In genomic region chr1:206080421-206080820, GRCh38 we compare ENCODE assay signal across 29 cellular contexts. TPM values are rescaled to one million over a fixed set of nuclear protein-coding genes. Genes with fewer than 3 reads are reported as not detected.
DNase-seq lines count a peak whose midpoint lies in the region; ATAC-seq and TF ChIP-seq lines count a peak whose summit lies in the region.
"Had no signal": no experiment of that assay in that cellular context is flagged by ENCODE, and none has a peak within 500 bp of the region (broad histone marks: within the 10 kb centered on the region; RNA-seq: fewer than 3 reads in every experiment).

No MANE protein-coding gene starts in this region.

- no peak overlapping the region for H2BK5ac ChIP-seq in mesendoderm (ENCODE audit: low read length)

- POLR2A ChIA-PET in T-cell (lab: Charles Lee) (no interaction called here), HEK293T (lab: Yijun Ruan, JAX) (no interaction called here)

- no peak for TF ChIP-seq EP300 in upper lobe of left lung (IDR thresholded peaks at IDR 0.05)

- H3K36me3 ChIP-seq in mesendoderm (ENCODE audit: control insufficient read depth, insufficient read depth, low read length), result no peaks in the 10 kb centered on the region
- no peaks in the 10 kb centered on the region for H3K36me3 ChIP-seq in upper lobe of left lung
- H3K36me3 ChIP-seq: adrenal gland, heart left ventricle, sigmoid colon, vagina had no signal

- H3K27me3 Mint-ChIP-seq in activated CD4-positive, alpha-beta T cell treated with anti-CD3 and anti-CD28 coated beads, Interleukin-2, amount 10 ng/mL, durations not matched to agents 24 days and 14 days, result peaks cover 45% of the 10 kb centered on the region
- no peaks in the 10 kb centered on the region for H3K27me3 Mint-ChIP-seq in T-cell

- TF ChIP-seq POLR2A in upper lobe of left lung (IDR thresholded peaks at IDR 0.05), result no peak

- no peak overlapping the region for H3K56ac ChIP-seq in mesendoderm (ENCODE audit: low read length)

- H3K4ac ChIP-seq in mesendoderm (ENCODE audit: low read depth, low read length), result no peak overlapping the region

- H3K18ac ChIP-seq in mesendoderm (ENCODE audit: low read length), result no peak overlapping the region

- WGBS in mesendoderm (ENCODE audit: extremely low coverage, insufficient coverage, low lambda C conversion rate), result no CpG with 5 or more reads among the region's 6 CpGs
- 34 to 39% methylated on average over 4 to 6 of the region's 6 CpGs for WGBS in upper lobe of left lung, 2 donors

- H3K27ac ChIP-seq in mesendoderm (ENCODE audit: low read depth, low read length) (no peak overlapping the region), upper lobe of left lung (no peak overlapping the region)
- H3K27ac ChIP-seq: adrenal gland, C4-2B, coronary artery, heart left ventricle, sigmoid colon, vagina had no signal

- no peak overlapping the region for H4K8ac ChIP-seq in mesendoderm (ENCODE audit: low read depth, low read length)

- no peaks in the 10 kb centered on the region for H3K79me1 ChIP-seq in mesendoderm (ENCODE audit: low read length)

- DNase-seq in activated CD4-positive, alpha-beta T cell treated with anti-CD3 and anti-CD28 coated beads, Interleukin-2, amount 10 ng/mL, durations not matched to agents 24 days and 14 days, result peak; percentile 65
- DNase-seq in activated CD4-positive, alpha-beta T cell treated with anti-CD3 and anti-CD28 coated beads for 4 hours, result no peak
- peak; percentile 99 for DNase-seq in Jurkat, Clone E6-1 (ENCODE audit: low read depth, low spot score)
- no peak for DNase-seq in T-cell
- DNase-seq in mesendoderm, result peak; percentile 68
- no peak for DNase-seq in upper lobe of left lung
- DNase-seq in HEK293T (ENCODE audit: extremely low spot score), result no peak
- DNase-seq: activated CD4-positive, CD25-positive, alpha-beta regulatory T cell treated with anti-CD3 and anti-CD28 coated beads, Interleukin-2, amount 50 U/mL, for 72 hours; adrenal gland; DMS153; heart left ventricle; NCI-H1436 treated with DMSO at 0.1 percent for 48 hours; NCI-H2171; NCI-H69; nephron progenitor cell; Right ventricle myocardium superior; sigmoid colon had no signal

- no peaks in the 10 kb centered on the region for H3K9me3 ChIP-seq in upper lobe of left lung
- H3K9me3 ChIP-seq: adrenal gland, heart left ventricle, sigmoid colon, vagina had no signal

- no peak for TF ChIP-seq CTCF in upper lobe of left lung (IDR thresholded peaks at IDR 0.05)

- H3K4me1 Mint-ChIP-seq in activated CD4-positive, alpha-beta T cell treated with anti-CD3 and anti-CD28 coated beads, Interleukin-2, amount 10 ng/mL, durations not matched to agents 24 days and 14 days, result peaks cover 16% of the 10 kb centered on the region
- peaks cover 17 to 19% (median 18%) of the 10 kb centered on the region in 3 donors for H3K4me1 Mint-ChIP-seq in T-cell
- H3K4me1 Mint-ChIP-seq: nephron progenitor cell had no signal

- H3K4me2 ChIP-seq in mesendoderm (ENCODE audit: low read length), result no peak overlapping the region

- H3K27me3 ChIP-seq in mesendoderm (ENCODE audit: insufficient read depth, low read length, poor library complexity), result no peaks in the 10 kb centered on the region
- H3K27me3 ChIP-seq in upper lobe of left lung, result no peaks in the 10 kb centered on the region
- H3K27me3 ChIP-seq: vagina had no signal

- H3K36me3 Mint-ChIP-seq in activated CD4-positive, alpha-beta T cell treated with anti-CD3 and anti-CD28 coated beads, Interleukin-2, amount 10 ng/mL, durations not matched to agents 24 days and 14 days (ENCODE audit: low read depth), result no peaks in the 10 kb centered on the region
- H3K36me3 Mint-ChIP-seq in T-cell, result no peaks in the 10 kb centered on the region

- H3K4me1 ChIP-seq in mesendoderm (ENCODE audit: control insufficient read depth, low read depth, low read length) (peaks cover 2% of the 10 kb centered on the region), upper lobe of left lung (no peaks in the 10 kb centered on the region)
- H3K4me1 ChIP-seq: adrenal gland, sigmoid colon had no signal

- H3K79me2 ChIP-seq in mesendoderm (ENCODE audit: control insufficient read depth, insufficient read depth, low read length), result no peaks in the 10 kb centered on the region

- peak in 3 of 4 experiments; percentile 31 to 56 (median 49) for ATAC-seq in T-cell (replicated peaks in 1 of 4)
- no peak for ATAC-seq in upper lobe of left lung (ENCODE audit: low FRiP score in 2 of 2)
- no peak for ATAC-seq in HG03378 (IDR thresholded peaks at IDR 0.05; ENCODE audit: unreplicated experiment)
- ATAC-seq: GM12878, heart left ventricle, left lobe of liver had no signal

- intact Hi-C loops in activated CD4-positive, alpha-beta T cell treated with anti-CD3 and anti-CD28 coated beads, Interleukin-2, amount 10 ng/mL, durations not matched to agents 24 days and 14 days (cut with micrococcal nuclease), result no loop called here

- no peaks in the 10 kb centered on the region for H3K9me3 Mint-ChIP-seq in activated CD4-positive, alpha-beta T cell treated with anti-CD3 and anti-CD28 coated beads, Interleukin-2, amount 10 ng/mL, durations not matched to agents 24 days and 14 days
- no peaks in the 10 kb centered on the region for H3K9me3 Mint-ChIP-seq in T-cell
- H3K9me3 Mint-ChIP-seq: activated T-helper 2 cell treated with anti-CD3 and anti-CD28 coated beads, Interferon-gamma antibody, Interleukin-2, Interleukin-4, amounts not matched to agents 10 μg/mL and 5 μg/mL and 100 μg/mL, durations not matched to agents 14 hours and 24 hours and 36 hours; nephron progenitor cell had no signal

- no peak overlapping the region for H2BK15ac ChIP-seq in mesendoderm (replicated peaks; ENCODE audit: low read depth)

- no peak overlapping the region for H2BK120ac ChIP-seq in mesendoderm (ENCODE audit: low read depth, low read length)

- no peak overlapping the region for H2AK5ac ChIP-seq in mesendoderm (ENCODE audit: low read length)

- H4K5ac ChIP-seq in mesendoderm (ENCODE audit: low read length), result no peak overlapping the region

- CTCF ChIA-PET in T-cell (lab: Charles Lee), result no interaction called here
- CTCF ChIA-PET in HEK293T (lab: Yijun Ruan, JAX), result no interaction called here

- peak overlapping the region; percentile 34 for H3K4me3 Mint-ChIP-seq in activated CD4-positive, alpha-beta T cell treated with anti-CD3 and anti-CD28 coated beads, Interleukin-2, amount 10 ng/mL, durations not matched to agents 24 days and 14 days
- H3K4me3 Mint-ChIP-seq in T-cell, result peak overlapping the region in 1 of 3 donors; percentile 41
- H3K4me3 Mint-ChIP-seq: nephron progenitor cell had no signal

- H3K23ac ChIP-seq in mesendoderm (ENCODE audit: low read length), result no peak overlapping the region

- H3K27ac Mint-ChIP-seq in activated CD4-positive, alpha-beta T cell treated with anti-CD3 and anti-CD28 coated beads, Interleukin-2, amount 10 ng/mL, durations not matched to agents 24 days and 14 days, result no peak overlapping the region
- H3K27ac Mint-ChIP-seq in T-cell, result peak overlapping the region in 1 of 2 donors; percentile 18
- H3K27ac Mint-ChIP-seq: activated T-helper 2 cell treated with anti-CD3 and anti-CD28 coated beads, Interferon-gamma antibody, Interleukin-2, Interleukin-4, amounts not matched to agents 10 μg/mL and 5 μg/mL and 100 μg/mL, durations not matched to agents 14 hours and 24 hours and 36 hours; nephron progenitor cell had no signal

- H3K4me3 ChIP-seq in Jurkat, Clone E6-1 (ENCODE audit: low read length), result no peak overlapping the region
- H3K4me3 ChIP-seq in mesendoderm (ENCODE audit: low read length) (no peak overlapping the region), upper lobe of left lung (no peak overlapping the region)
- H3K4me3 ChIP-seq: adrenal gland, coronary artery, GM12878, heart left ventricle, sigmoid colon, vagina had no signal

- no peak overlapping the region for H3K9ac ChIP-seq in mesendoderm (ENCODE audit: low read length)

TF ChIP-seq in HEK293T, 16 proteins besides CTCF, POLR2A, EP300 and RAD21:
- no peak for TF ChIP-seq L3MBTL2 (conservative IDR thresholded peaks at IDR 0.05)
- TF ChIP-seq HDGF (IDR thresholded peaks at IDR 0.05; ENCODE audit: borderline replicate concordance), result no peak
- no peak for TF ChIP-seq SUZ12 (IDR thresholded peaks at IDR 0.05)
- no peak for TF ChIP-seq PKNOX1 (IDR thresholded peaks at IDR 0.05)
- no peak for TF ChIP-seq CTBP1 (IDR thresholded peaks at IDR 0.05; ENCODE audit: borderline replicate concordance)
- no peak for TF ChIP-seq ARNT (IDR thresholded peaks at IDR 0.05)
- no peak for TF ChIP-seq NFRKB (IDR thresholded peaks at IDR 0.05)

RNA-seq across cellular contexts. Expression of gene RHEX, which starts 27.4 kb away (rescaled TPM):
- total RNA-seq in activated CD4-positive, alpha-beta T cell treated with anti-CD3 and anti-CD28 coated beads, Interleukin-2, amount 10 ng/mL, durations not matched to agents 24 days and 14 days, result not detected in 2 replicates
- polyA plus RNA-seq in Jurkat, Clone E6-1 (2012; ENCODE audit: insufficient read depth, insufficient read length), result not detected
- total RNA-seq in T-cell (1 to 10 TPM in 2 of 5 donors, under 1 TPM in 2, not detected in 1; 0.28 to 1.6 (median 1.2) TPM), upper lobe of left lung (10 to 100 TPM in 1 of 6 donors, 1 to 10 TPM in 4, not detected in 1; 1.4 to 19.0 (median 6.8) TPM)
- polyA plus RNA-seq in mesendoderm (2013, experiment 1 of 2), result 0.07 TPM
- polyA plus RNA-seq in mesendoderm (2013, experiment 2 of 2), result not detected
- total RNA-seq: A673; activated T-helper 2 cell treated with anti-CD3 and anti-CD28 coated beads, Interferon-gamma antibody, Interleukin-2, Interleukin-4, amounts not matched to agents 10 μg/mL and 5 μg/mL and 100 μg/mL, durations not matched to agents 14 hours and 24 hours and 36 hours; adrenal gland; endothelial cell of umbilical vein; H1 had no signal
- polyA plus RNA-seq: endothelial cell of umbilical vein, H1 had no signal

RNA-seq across cellular contexts. Expression of gene AVPR1B, which starts 36.8 kb away (rescaled TPM):
- total RNA-seq in activated CD4-positive, alpha-beta T cell treated with anti-CD3 and anti-CD28 coated beads, Interleukin-2, amount 10 ng/mL, durations not matched to agents 24 days and 14 days, result not detected in 2 replicates
- polyA plus RNA-seq in Jurkat, Clone E6-1 (2012; ENCODE audit: insufficient read depth, insufficient read length), result not detected
- under 1 TPM in 2 of 5 donors, not detected in 3; 0.12 to 0.33 TPM for total RNA-seq in T-cell
- 0.08 TPM for polyA plus RNA-seq in mesendoderm (2013, experiment 1 of 2)
- 0.08 TPM for polyA plus RNA-seq in mesendoderm (2013, experiment 2 of 2)
- total RNA-seq in upper lobe of left lung, result not detected
- total RNA-seq: A673; activated T-helper 2 cell treated with anti-CD3 and anti-CD28 coated beads, Interferon-gamma antibody, Interleukin-2, Interleukin-4, amounts not matched to agents 10 μg/mL and 5 μg/mL and 100 μg/mL, durations not matched to agents 14 hours and 24 hours and 36 hours; adrenal gland; endothelial cell of umbilical vein; GM12878; heart left ventricle; left lobe of liver; OCI-LY7; posterior vena cava; Right ventricle myocardium superior; vagina had no signal
- polyA plus RNA-seq: adrenal gland, endothelial cell of umbilical vein, GM12878, heart left ventricle had no signal

RNA-seq across cellular contexts. Expression of gene CTSE, which starts 56.7 kb away (rescaled TPM):
- total RNA-seq in activated CD4-positive, alpha-beta T cell treated with anti-CD3 and anti-CD28 coated beads, Interleukin-2, amount 10 ng/mL, durations not matched to agents 24 days and 14 days, result not detected in 2 replicates
- polyA plus RNA-seq in Jurkat, Clone E6-1 (2012; ENCODE audit: insufficient read depth, insufficient read length), result not detected
- total RNA-seq in T-cell (under 1 TPM in 2 of 5 donors, not detected in 3; 0.13 to 0.20 TPM), upper lobe of left lung (100 to 1,000 TPM in 3 of 6 donors, 10 to 100 TPM in 3; 34.6 to 132 (median 106) TPM)
- not detected for polyA plus RNA-seq in mesendoderm (2013, experiment 1 of 2)
- polyA plus RNA-seq in mesendoderm (2013, experiment 2 of 2), result not detected
- total RNA-seq: activated T-helper 2 cell treated with anti-CD3 and anti-CD28 coated beads, Interferon-gamma antibody, Interleukin-2, Interleukin-4, amounts not matched to agents 10 μg/mL and 5 μg/mL and 100 μg/mL, durations not matched to agents 14 hours and 24 hours and 36 hours; adrenal gland; endothelial cell of umbilical vein; H1; left lobe of liver; OCI-LY7; posterior vena cava; Right ventricle myocardium superior; sigmoid colon; vagina had no signal
- polyA plus RNA-seq: GM12878, heart left ventricle had no signal

Comparison
In these comparisons a context has a peak if more than half of its experiments do, and no peak if none do; other contexts are left out.
1. DNase-seq: peak in activated CD4-positive, alpha-beta T cell treated with anti-CD3 and anti-CD28 coated beads, Interleukin-2, amount 10 ng/mL, durations not matched to agents 24 days and 14 days (single experiment), Jurkat, Clone E6-1 (single experiment) and mesendoderm (single experiment); none in activated CD4-positive, alpha-beta T cell treated with anti-CD3 and anti-CD28 coated beads for 4 hours (0 of 2), T-cell (0 of 34), upper lobe of left lung (0 of 2) and HEK293T (single experiment).
2. ATAC-seq: peak in T-cell (3 of 4); none in upper lobe of left lung (0 of 2) and HG03378 (single experiment).
3. RNA of gene CTSE, which starts 56.7 kb away (total RNA-seq): 34.6 to 132 TPM in upper lobe of left lung; 0.13 to 0.20 TPM in T-cell and not detected in activated CD4-positive, alpha-beta T cell treated with anti-CD3 and anti-CD28 coated beads, Interleukin-2, amount 10 ng/mL, durations not matched to agents 24 days and 14 days; every median in the first group is over 10 times any median in the second.